16 cellular contexts compared by ENCODE assay signal in genomic region chr10:75033399-75034130, GRCh38.
DNase-seq lines count a peak whose midpoint lies in the region; ATAC-seq and TF ChIP-seq lines count a peak whose summit lies in the region.
"Had no signal": no experiment of that assay in that cellular context is flagged by ENCODE, and none has a peak within 500 bp of the region (broad histone marks: within the 10 kb centered on the region; RNA-seq: fewer than 3 reads in every experiment).

No MANE protein-coding gene starts in this region.

- peak overlapping the region; percentile 89 for H3K27ac Mint-ChIP-seq in activated CD8-positive, alpha-beta T cell treated with anti-CD3 and anti-CD28 coated beads for 36 hours
- no peak overlapping the region for H3K27ac Mint-ChIP-seq in activated CD8-positive, alpha-beta T cell treated with anti-CD3 and anti-CD28 coated beads, Interleukin-2, amount 10 ng/mL, durations not matched to agents 7 days and 5 days
- H3K27ac Mint-ChIP-seq in activated CD4-positive, alpha-beta memory T cell treated with anti-CD3 and anti-CD28 coated beads for 36 hours = peak overlapping the region; percentile 86
- H3K27ac Mint-ChIP-seq: activated B cell treated with CpG ODN at 0.5 μM for 24 hours had no signal

- H3K36me3 Mint-ChIP-seq in activated CD8-positive, alpha-beta T cell treated with anti-CD3 and anti-CD28 coated beads for 36 hours (ENCODE audit: low read depth) = peaks cover 42% of the 10 kb centered on the region
- peaks cover 22% of the 10 kb centered on the region for H3K36me3 Mint-ChIP-seq in activated CD8-positive, alpha-beta T cell treated with anti-CD3 and anti-CD28 coated beads, Interleukin-2, amount 10 ng/mL, durations not matched to agents 7 days and 5 days (ENCODE audit: low read depth)
- H3K36me3 Mint-ChIP-seq in activated CD4-positive, alpha-beta memory T cell treated with anti-CD3 and anti-CD28 coated beads for 36 hours = peaks cover 19% of the 10 kb centered on the region

- 75 to 82% methylated on average over 15 of the region's 15 CpGs for WGBS in heart right ventricle, 2 donors
- 94 to 96% methylated on average over 15 of the region's 15 CpGs for WGBS in sigmoid colon, 2 donors

- no peak for TF ChIP-seq CTCF in activated CD8-positive, alpha-beta T cell treated with anti-CD3 and anti-CD28 coated beads for 36 hours (IDR thresholded peaks at IDR 0.05)
- TF ChIP-seq CTCF in heart right ventricle (IDR thresholded peaks at IDR 0.05) = no peak
- no peak for TF ChIP-seq CTCF in gastrocnemius medialis (IDR thresholded peaks at IDR 0.05 in 4 of 5, conservative IDR thresholded peaks at IDR 0.05 in 1 of 5)
- TF ChIP-seq CTCF in sigmoid colon (IDR thresholded peaks at IDR 0.05) = no peak
- no peak for TF ChIP-seq CTCF in coronary artery (IDR thresholded peaks at IDR 0.05)

- TF ChIP-seq POLR2A in gastrocnemius medialis (IDR thresholded peaks at IDR 0.05) (no peak), sigmoid colon (IDR thresholded peaks at IDR 0.05) (no peak)

- no peaks in the 10 kb centered on the region for H3K27me3 Mint-ChIP-seq in activated CD8-positive, alpha-beta T cell treated with anti-CD3 and anti-CD28 coated beads for 36 hours
- H3K27me3 Mint-ChIP-seq in activated CD8-positive, alpha-beta T cell treated with anti-CD3 and anti-CD28 coated beads, Interleukin-2, amount 10 ng/mL, durations not matched to agents 7 days and 5 days (ENCODE audit: low read depth) = no peaks in the 10 kb centered on the region
- no peaks in the 10 kb centered on the region for H3K27me3 Mint-ChIP-seq in activated CD4-positive, alpha-beta memory T cell treated with anti-CD3 and anti-CD28 coated beads for 36 hours
- H3K27me3 Mint-ChIP-seq: activated B cell treated with CpG ODN at 0.5 μM for 24 hours had no signal

- peak overlapping the region; percentile 4 for H3K4me3 Mint-ChIP-seq in activated CD8-positive, alpha-beta T cell treated with anti-CD3 and anti-CD28 coated beads for 36 hours
- no peak overlapping the region for H3K4me3 Mint-ChIP-seq in activated CD8-positive, alpha-beta T cell treated with anti-CD3 and anti-CD28 coated beads, Interleukin-2, amount 10 ng/mL, durations not matched to agents 7 days and 5 days
- H3K4me3 Mint-ChIP-seq in activated CD4-positive, alpha-beta memory T cell treated with anti-CD3 and anti-CD28 coated beads for 36 hours = no peak overlapping the region
- H3K4me3 Mint-ChIP-seq: activated B cell treated with CpG ODN at 0.5 μM for 24 hours had no signal

- H3K4me1 ChIP-seq in heart right ventricle (peaks cover 0 to 32% (median 15%) of the 10 kb centered on the region in 9 donors), gastrocnemius medialis (peaks cover 29 to 37% of the 10 kb centered on the region in 2 donors), sigmoid colon (peaks cover 0 to 9% (median 0%) of the 10 kb centered on the region in 4 donors)

- CTCF ChIA-PET in activated CD8-positive, alpha-beta T cell treated with anti-CD3 and anti-CD28 coated beads for 36 hours (lab: Charles Lee) = interaction anchor here (0.6 to 3.2 kb wide), 4 partner anchors 9 to 479 kb away, joined by 3 to 16 read pairs (median 4); no protein-coding TSS in a partner anchor
- CTCF ChIA-PET in activated CD8-positive, alpha-beta T cell treated with anti-CD3 and anti-CD28 coated beads, Interleukin-2, amount 10 ng/mL, durations not matched to agents 7 days and 5 days (lab: Charles Lee) = interaction anchor here (1.4 to 2.2 kb wide), 4 partner anchors 13 to 294 kb away, joined by 4 to 11 read pairs (median 4); no protein-coding TSS in a partner anchor
- CTCF ChIA-PET in activated CD4-positive, alpha-beta memory T cell treated with anti-CD3 and anti-CD28 coated beads for 36 hours (lab: Charles Lee) = interaction anchor here (0.7 to 2.8 kb wide), 5 partner anchors 9 to 77 kb away, joined by 3 to 10 read pairs (median 4); no protein-coding TSS in a partner anchor

- H3K4me1 Mint-ChIP-seq in activated CD8-positive, alpha-beta T cell treated with anti-CD3 and anti-CD28 coated beads for 36 hours (ENCODE audit: low read depth) = peaks cover 58% of the 10 kb centered on the region
- H3K4me1 Mint-ChIP-seq in activated CD8-positive, alpha-beta T cell treated with anti-CD3 and anti-CD28 coated beads, Interleukin-2, amount 10 ng/mL, durations not matched to agents 7 days and 5 days (ENCODE audit: low read depth) = peaks cover 31% of the 10 kb centered on the region
- peaks cover 55% of the 10 kb centered on the region for H3K4me1 Mint-ChIP-seq in activated CD4-positive, alpha-beta memory T cell treated with anti-CD3 and anti-CD28 coated beads for 36 hours (ENCODE audit: low read depth)

- intact Hi-C loops in activated CD8-positive, alpha-beta T cell treated with anti-CD3 and anti-CD28 coated beads for 36 hours (cut with micrococcal nuclease) = no loop called here
- intact Hi-C loops in activated CD4-positive, alpha-beta memory T cell treated with anti-CD3 and anti-CD28 coated beads for 36 hours (cut with micrococcal nuclease) = loop anchor here (1.0 kb wide), 1 partner anchor 9 kb away; no protein-coding TSS in a partner anchor
- intact Hi-C loops in heart right ventricle (cut with DNase I) (loop anchor here in 2 of 10 donors (10.0 kb wide), 2 partner anchors 61 to 769 kb away; a partner anchor contains a TSS), gastrocnemius medialis (cut with DNase I; ENCODE audit: low total_unique reads) (no loop called here), sigmoid colon (cut with DNase I) (no loop called here)

- POLR2A ChIA-PET in activated CD8-positive, alpha-beta T cell treated with anti-CD3 and anti-CD28 coated beads for 36 hours (lab: Charles Lee) = interaction anchor here (0.6 kb wide), 1 partner anchor 528 kb away, joined by 4 read pairs; no protein-coding TSS in a partner anchor
- POLR2A ChIA-PET in activated CD8-positive, alpha-beta T cell treated with anti-CD3 and anti-CD28 coated beads, Interleukin-2, amount 10 ng/mL, durations not matched to agents 7 days and 5 days (lab: Charles Lee) = no interaction called here
- POLR2A ChIA-PET in activated CD4-positive, alpha-beta memory T cell treated with anti-CD3 and anti-CD28 coated beads for 36 hours (lab: Charles Lee) = interaction anchor here (1.1 to 1.5 kb wide), 2 partner anchors 10 to 78 kb away, joined by 4 to 6 read pairs; partner anchors contain the start of gene SAMD8

- DNase-seq in activated CD8-positive, alpha-beta T cell treated with anti-CD3 and anti-CD28 coated beads for 36 hours = no peak
- no peak for DNase-seq in activated CD8-positive, alpha-beta T cell treated with anti-CD3 and anti-CD28 coated beads, Interleukin-2, amount 10 ng/mL, durations not matched to agents 7 days and 5 days
- no peak for DNase-seq in activated CD4-positive, alpha-beta memory T cell treated with anti-CD3 and anti-CD28 coated beads for 36 hours
- DNase-seq in heart right ventricle (peak; percentile 45 to 51), gastrocnemius medialis (peak in 1 of 2 donors; percentile 44), sigmoid colon (no peak), coronary artery (ENCODE audit: low spot score) (no peak)
- DNase-seq: activated B cell treated with CpG ODN at 0.5 μM for 24 hours, Karpas-422, NCI-H1092 treated with DMSO at 0.1 percent for 48 hours, NCI-H526 treated with DMSO at 0.1 percent for 48 hours, OCI-M1, SJCRH30, small intestine had no signal

- in situ Hi-C loops in gastrocnemius medialis (cut with MboI; ENCODE audit: low sequenced_read_pairs in 4 of 4) = no loop called here

- peak; percentile 3 for ATAC-seq in activated CD8-positive, alpha-beta T cell treated with anti-CD3 and anti-CD28 coated beads for 36 hours
- ATAC-seq in activated CD8-positive, alpha-beta T cell treated with anti-CD3 and anti-CD28 coated beads, Interleukin-2, amount 10 ng/mL, durations not matched to agents 7 days and 5 days = no peak
- ATAC-seq in heart right ventricle (peak; percentile 26 to 84 (median 70)), gastrocnemius medialis (peak; percentile 44 to 54), HG03045 (IDR thresholded peaks at IDR 0.05; ENCODE audit: unreplicated experiment) (no peak)

- no peaks in the 10 kb centered on the region for H3K27me3 ChIP-seq in heart right ventricle
- no peaks in the 10 kb centered on the region for H3K27me3 ChIP-seq in gastrocnemius medialis
- H3K27me3 ChIP-seq in sigmoid colon = no peaks in the 10 kb centered on the region
- H3K27me3 ChIP-seq: ovary, SJCRH30 had no signal

- no peaks in the 10 kb centered on the region for H3K9me3 ChIP-seq in heart right ventricle
- no peaks in the 10 kb centered on the region for H3K9me3 ChIP-seq in gastrocnemius medialis
- H3K9me3 ChIP-seq in sigmoid colon = no peaks in the 10 kb centered on the region
- H3K9me3 ChIP-seq: ovary, SJCRH30 had no signal

- H3K27ac ChIP-seq in heart right ventricle = peak overlapping the region in 7 of 10 donors; percentile 18 to 79 (median 57)
- peak overlapping the region; percentile 38 to 81 (median 74) for H3K27ac ChIP-seq in gastrocnemius medialis
- no peak overlapping the region for H3K27ac ChIP-seq in sigmoid colon
- no peak overlapping the region for H3K27ac ChIP-seq in coronary artery
- H3K27ac ChIP-seq: ovary, SJCRH30 had no signal

- H3K4me3 ChIP-seq in heart right ventricle (no peak overlapping the region), gastrocnemius medialis (no peak overlapping the region), sigmoid colon (no peak overlapping the region), coronary artery (no peak overlapping the region)
- H3K4me3 ChIP-seq: ovary, SJCRH30 had no signal

- no peak for TF ChIP-seq EP300 in sigmoid colon (IDR thresholded peaks at IDR 0.05)

- peaks cover 9% of the 10 kb centered on the region for H3K9me3 Mint-ChIP-seq in activated CD8-positive, alpha-beta T cell treated with anti-CD3 and anti-CD28 coated beads for 36 hours
- H3K9me3 Mint-ChIP-seq in activated CD8-positive, alpha-beta T cell treated with anti-CD3 and anti-CD28 coated beads, Interleukin-2, amount 10 ng/mL, durations not matched to agents 7 days and 5 days (ENCODE audit: insufficient read depth) = no peaks in the 10 kb centered on the region
- no peaks in the 10 kb centered on the region for H3K9me3 Mint-ChIP-seq in activated CD4-positive, alpha-beta memory T cell treated with anti-CD3 and anti-CD28 coated beads for 36 hours
- H3K9me3 Mint-ChIP-seq: activated B cell treated with CpG ODN at 0.5 μM for 24 hours had no signal

- H3K36me3 ChIP-seq in heart right ventricle (peaks cover 0 to 29% (median 18%) of the 10 kb centered on the region in 9 donors), gastrocnemius medialis (peaks cover 0 to 21% of the 10 kb centered on the region in 2 donors), sigmoid colon (peaks cover 0 to 36% (median 17%) of the 10 kb centered on the region in 4 donors)
- H3K36me3 ChIP-seq: ovary, SJCRH30 had no signal

Comparison
In these comparisons a context has a peak if more than half of its experiments do, and no peak if none do; other contexts are left out.
1. ATAC-seq: peak in activated CD8-positive, alpha-beta T cell treated with anti-CD3 and anti-CD28 coated beads for 36 hours (single experiment), heart right ventricle (8 of 8) and gastrocnemius medialis (2 of 2); none in activated CD8-positive, alpha-beta T cell treated with anti-CD3 and anti-CD28 coated beads, Interleukin-2, amount 10 ng/mL, durations not matched to agents 7 days and 5 days (single experiment) and HG03045 (single experiment).
2. DNase-seq: peak in heart right ventricle (2 of 2); none in activated CD8-positive, alpha-beta T cell treated with anti-CD3 and anti-CD28 coated beads for 36 hours (single experiment), activated CD8-positive, alpha-beta T cell treated with anti-CD3 and anti-CD28 coated beads, Interleukin-2, amount 10 ng/mL, durations not matched to agents 7 days and 5 days (single experiment), activated CD4-positive, alpha-beta memory T cell treated with anti-CD3 and anti-CD28 coated beads for 36 hours (single experiment), sigmoid colon (single experiment) and coronary artery (single experiment).
3. H3K27ac ChIP-seq: peak in heart right ventricle (7 of 10) and gastrocnemius medialis (4 of 4); none in sigmoid colon (0 of 4) and coronary artery (0 of 2).